9 cellular contexts compared by ENCODE assay signal in the genomic region with DNA sequence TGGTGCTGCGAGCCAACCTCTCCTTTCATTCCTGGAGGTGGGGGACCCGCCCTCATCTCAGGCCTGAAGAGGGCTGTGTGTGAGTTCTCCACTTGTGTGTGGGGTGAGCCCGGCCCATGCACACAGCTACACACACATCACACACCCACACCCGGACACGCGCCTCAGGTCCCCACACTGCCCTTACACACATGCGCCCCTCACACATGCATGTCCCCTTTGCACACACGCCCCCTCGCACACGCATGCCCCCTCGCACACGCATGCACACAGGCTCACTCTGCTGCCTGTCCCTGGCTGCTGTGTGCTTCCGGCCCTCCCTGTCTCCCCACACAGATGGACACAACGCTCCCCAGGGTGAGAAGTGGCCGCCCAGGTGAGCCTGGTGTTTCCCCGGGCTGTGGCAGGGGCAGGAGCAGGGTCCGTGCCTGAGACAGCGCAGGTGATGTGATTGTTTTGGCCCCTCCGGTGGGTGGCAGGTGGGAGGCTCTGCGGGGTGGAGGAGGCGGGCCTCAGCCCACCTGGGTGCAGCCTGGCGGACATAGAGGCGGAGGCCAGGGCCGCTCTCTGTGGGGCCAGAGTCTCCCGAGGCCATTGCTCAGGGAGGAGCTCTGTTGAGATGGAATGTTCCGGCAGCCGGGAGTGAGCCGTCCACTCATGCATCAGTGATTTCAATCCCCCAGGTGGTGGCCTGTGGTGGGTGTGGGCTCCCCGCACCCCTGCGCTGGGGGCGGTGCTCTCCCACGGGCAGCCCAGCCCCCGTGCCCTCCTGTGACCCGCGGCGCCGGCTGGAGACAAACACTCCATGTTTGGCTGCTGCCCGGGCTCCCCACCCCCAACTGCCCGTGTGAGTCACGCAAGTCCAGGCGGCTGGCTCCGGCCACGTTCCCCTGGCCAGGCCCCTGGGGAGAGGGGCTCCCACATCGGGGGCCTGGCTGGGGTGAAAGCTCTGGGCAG. TPM values are rescaled to one million over a fixed set of nuclear protein-coding genes. Genes with fewer than 3 reads are reported as not detected.
DNase-seq lines count a peak whose midpoint lies in the region; ATAC-seq lines count a peak whose summit lies in the region.
"Had no signal": no experiment of that assay in that cellular context is flagged by ENCODE, and none has a peak within 500 bp of the region (broad histone marks: within the 10 kb centered on the region; RNA-seq: fewer than 3 reads in every experiment).

No MANE protein-coding gene starts in this region.

- H3K4me1 Mint-ChIP-seq in activated naive CD4-positive, alpha-beta T cell treated with anti-CD3 and anti-CD28 coated beads, Interleukin-2, amount 10 ng/mL, durations not matched to agents 7 days and 5 days, result no peaks in the 10 kb centered on the region

- H3K4me3 Mint-ChIP-seq in activated naive CD4-positive, alpha-beta T cell treated with anti-CD3 and anti-CD28 coated beads, Interleukin-2, amount 10 ng/mL, durations not matched to agents 7 days and 5 days, result no peak overlapping the region

- DNase-seq in EL (peak; percentile 69), T1000 (lab: John Stamatoyannopoulos, UW) (peak; percentile 60), left cardiac atrium (peak; percentile 75), retina (peak; percentile 66), NOMO-1 treated with dmso at 0.1 percent for 144 hours (lab: John Stamatoyannopoulos, UW; ENCODE audit: unreplicated experiment) (no peak)
- no peak for DNase-seq in activated naive CD4-positive, alpha-beta T cell treated with anti-CD3 and anti-CD28 coated beads, Interleukin-2, amount 10 ng/mL, durations not matched to agents 7 days and 5 days

- H3K36me3 Mint-ChIP-seq in activated naive CD4-positive, alpha-beta T cell treated with anti-CD3 and anti-CD28 coated beads, Interleukin-2, amount 10 ng/mL, durations not matched to agents 7 days and 5 days, result no peaks in the 10 kb centered on the region

- CTCF ChIA-PET in activated naive CD4-positive, alpha-beta T cell treated with anti-CD3 and anti-CD28 coated beads, Interleukin-2, amount 10 ng/mL, durations not matched to agents 7 days and 5 days (lab: Charles Lee), result no interaction called here

- no peak overlapping the region for H3K27ac Mint-ChIP-seq in activated naive CD4-positive, alpha-beta T cell treated with anti-CD3 and anti-CD28 coated beads, Interleukin-2, amount 10 ng/mL, durations not matched to agents 7 days and 5 days

- H3K27me3 Mint-ChIP-seq in activated naive CD4-positive, alpha-beta T cell treated with anti-CD3 and anti-CD28 coated beads, Interleukin-2, amount 10 ng/mL, durations not matched to agents 7 days and 5 days, result no peaks in the 10 kb centered on the region

- H3K9me3 Mint-ChIP-seq in activated naive CD4-positive, alpha-beta T cell treated with anti-CD3 and anti-CD28 coated beads, Interleukin-2, amount 10 ng/mL, durations not matched to agents 7 days and 5 days, result no peaks in the 10 kb centered on the region

- intact Hi-C loops in left cardiac atrium (cut with DNase I), result loop anchor here in 1 of 2 donors (5.0 kb wide), 1 partner anchor 65 kb away; no protein-coding TSS in a partner anchor

- ATAC-seq in left cardiac atrium (peak; percentile 76 to 87), HG03097 (IDR thresholded peaks at IDR 0.05; ENCODE audit: low FRiP score, unreplicated experiment) (no peak), GM19351 (IDR thresholded peaks at IDR 0.05; ENCODE audit: unreplicated experiment) (no peak)

RNA-seq across cellular contexts. Expression of gene CACNA1H, which starts 29.1 kb away (rescaled TPM):
- total RNA-seq in left cardiac atrium, result 1 to 10 TPM; 6.0 to 7.1 TPM

RNA-seq across cellular contexts. Expression of gene TPSG1, which starts 43.1 kb away (rescaled TPM):
- under 1 TPM in 1 of 2 donors, not detected in 1; 0.21 TPM for total RNA-seq in left cardiac atrium
- total RNA-seq: T-helper 1 cell treated with Interleukin-12 subunit alpha and Interleukin-12 subunit beta and Interleukin-4 antibody, amounts not matched to agents 30 ng/mL and 1 ng/mL, for 36 hours had no signal

RNA-seq across cellular contexts. Expression of gene TPSB2, which starts 48.0 kb away (rescaled TPM):
- total RNA-seq in left cardiac atrium, result 10 to 100 TPM in 1 of 2 donors, 1 to 10 TPM in 1; 9.3 to 18.9 TPM
- total RNA-seq: T-helper 1 cell treated with Interleukin-12 subunit alpha and Interleukin-12 subunit beta and Interleukin-4 antibody, amounts not matched to agents 30 ng/mL and 1 ng/mL, for 36 hours had no signal

RNA-seq across cellular contexts. Expression of gene TPSAB1, which starts 58.5 kb away (rescaled TPM):
- 10 to 100 TPM in 1 of 2 donors, 1 to 10 TPM in 1; 2.1 to 17.3 TPM for total RNA-seq in left cardiac atrium
- total RNA-seq: T-helper 1 cell treated with Interleukin-12 subunit alpha and Interleukin-12 subunit beta and Interleukin-4 antibody, amounts not matched to agents 30 ng/mL and 1 ng/mL, for 36 hours had no signal

Comparison
In these comparisons a context has a peak if more than half of its experiments do, and no peak if none do; other contexts are left out.
1. DNase-seq: peak in EL (single experiment), T1000 (single experiment), left cardiac atrium (single experiment) and retina (single experiment); none in NOMO-1 treated with dmso at 0.1 percent for 144 hours (single experiment) and activated naive CD4-positive, alpha-beta T cell treated with anti-CD3 and anti-CD28 coated beads, Interleukin-2, amount 10 ng/mL, durations not matched to agents 7 days and 5 days (single experiment).
2. ATAC-seq: peak in left cardiac atrium (2 of 2); none in HG03097 (single experiment) and GM19351 (single experiment).